21 cellular contexts compared by ENCODE assay signal in genomic region chr11:133918606-133919260, GRCh38. TPM values are rescaled to one million over a fixed set of nuclear protein-coding genes. Genes with fewer than 3 reads are reported as not detected.
DNase-seq lines count a peak whose midpoint lies in the region; ATAC-seq and TF ChIP-seq lines count a peak whose summit lies in the region.
"Had no signal": no experiment of that assay in that cellular context is flagged by ENCODE, and none has a peak within 500 bp of the region (broad histone marks: within the 10 kb centered on the region; RNA-seq: fewer than 3 reads in every experiment).

No MANE protein-coding gene starts in this region.

- intact Hi-C loops in CD4-positive, alpha-beta memory T cell (cut with micrococcal nuclease): no loop called here

- H3K36me3 Mint-ChIP-seq in CD4-positive, alpha-beta memory T cell: peaks cover 18 to 22% of the 10 kb centered on the region in 2 donors
- H3K36me3 Mint-ChIP-seq in central memory CD8-positive, alpha-beta T cell (ENCODE audit: insufficient read depth): peaks cover 5% of the 10 kb centered on the region
- H3K36me3 Mint-ChIP-seq in memory B cell (no peaks in the 10 kb centered on the region), progenitor cell of endocrine pancreas (ENCODE audit: insufficient read depth) (peaks cover 2% of the 10 kb centered on the region)

- POLR2A ChIA-PET in CD4-positive, alpha-beta memory T cell (lab: Charles Lee; ENCODE audit: partially characterized antibody): interaction anchor here (1.3 kb wide), 1 partner anchor 116 kb away, joined by 4 read pairs; no protein-coding TSS in a partner anchor

- H3K9me3 Mint-ChIP-seq in CD4-positive, alpha-beta memory T cell: no peaks in the 10 kb centered on the region
- H3K9me3 Mint-ChIP-seq in central memory CD8-positive, alpha-beta T cell: no peaks in the 10 kb centered on the region
- H3K9me3 Mint-ChIP-seq in memory B cell: no peaks in the 10 kb centered on the region
- H3K9me3 Mint-ChIP-seq in progenitor cell of endocrine pancreas (ENCODE audit: low read depth): no peaks in the 10 kb centered on the region

- WGBS in tibial nerve, 2 donors: 42 to 47% methylated on average over 24 to 27 of the region's 27 CpGs

- peaks cover 0 to 4% (median 4%) of the 10 kb centered on the region in 4 donors for H3K4me1 Mint-ChIP-seq in CD4-positive, alpha-beta memory T cell
- peaks cover 4% of the 10 kb centered on the region for H3K4me1 Mint-ChIP-seq in central memory CD8-positive, alpha-beta T cell
- H3K4me1 Mint-ChIP-seq in memory B cell: peaks cover 13% of the 10 kb centered on the region
- H3K4me1 Mint-ChIP-seq in progenitor cell of endocrine pancreas (ENCODE audit: low read depth): peaks cover 6% of the 10 kb centered on the region

- no peak for TF ChIP-seq POLR2A in tibial nerve (IDR thresholded peaks at IDR 0.05)

- no peak overlapping the region for H3K27ac ChIP-seq in CD4-positive, alpha-beta memory T cell (ENCODE audit: low read depth, low read length)
- no peak overlapping the region for H3K27ac ChIP-seq in tibial nerve
- H3K27ac ChIP-seq: C4-2B, epithelial cell of prostate, left lung, upper lobe of left lung had no signal

- no peaks in the 10 kb centered on the region for H3K27me3 ChIP-seq in CD4-positive, alpha-beta memory T cell (ENCODE audit: insufficient read depth, low read length)
- H3K27me3 ChIP-seq in H7 (ENCODE audit: control insufficient read depth, insufficient read depth, low read length): no peaks in the 10 kb centered on the region
- H3K27me3 ChIP-seq in tibial nerve: peaks cover 0 to 10% of the 10 kb centered on the region in 2 donors

- DNase-seq in CD4-positive, alpha-beta memory T cell: no peak
- DNase-seq in H7 (no peak), memory B cell (ENCODE audit: low spot score in 2 of 2) (no peak), tibial nerve (ENCODE audit: low spot score in 2 of 2) (no peak), progenitor cell of endocrine pancreas (ENCODE audit: low spot score, unreplicated experiment) (no peak), anterior cingulate cortex (lab: John Stamatoyannopoulos, UW) (no peak), NCI-H446 treated with DMSO at 0.1 percent for 48 hours (lab: John Stamatoyannopoulos, UW) (no peak)
- no peak for DNase-seq in central memory CD8-positive, alpha-beta T cell (ENCODE audit: low spot score in 2 of 2)
- DNase-seq: activated CD4-positive, alpha-beta T cell treated with anti-CD3 and anti-CD28 coated beads for 4 hours; activated gamma-delta T cell treated with Interleukin-2 at 50 U/mL for 16 hours; EL; MM.1S; NCI-H2081; NCI-H82; RPMI8226; stimulated activated CD4-positive, alpha-beta T cell treated with anti-CD3 and anti-CD28 coated beads, Interleukin-2, amount 100 ng/mL, for 48 hours had no signal

- CTCF ChIA-PET in CD4-positive, alpha-beta memory T cell (lab: Charles Lee; ENCODE audit: partially characterized antibody): no interaction called here

- no peak for TF ChIP-seq CTCF in tibial nerve (IDR thresholded peaks at IDR 0.05)
- no peak for TF ChIP-seq CTCF in progenitor cell of endocrine pancreas (IDR thresholded peaks at IDR 0.05; ENCODE audit: unreplicated experiment)

- H3K27me3 Mint-ChIP-seq in CD4-positive, alpha-beta memory T cell: no peaks in the 10 kb centered on the region
- H3K27me3 Mint-ChIP-seq in central memory CD8-positive, alpha-beta T cell: no peaks in the 10 kb centered on the region
- H3K27me3 Mint-ChIP-seq in memory B cell (peaks cover 15% of the 10 kb centered on the region), progenitor cell of endocrine pancreas (peaks cover 7% of the 10 kb centered on the region)

- H3K27ac Mint-ChIP-seq in CD4-positive, alpha-beta memory T cell: peak overlapping the region in 4 of 7 donors; percentile 24 to 83 (median 58)
- no peak overlapping the region for H3K27ac Mint-ChIP-seq in central memory CD8-positive, alpha-beta T cell (ENCODE audit: low read depth)
- H3K27ac Mint-ChIP-seq in memory B cell (no peak overlapping the region), progenitor cell of endocrine pancreas (no peak overlapping the region)

- ATAC-seq in central memory CD8-positive, alpha-beta T cell (replicated peaks; ENCODE audit: extremely low read depth, poor library complexity, severe bottlenecking): no peak
- ATAC-seq in memory B cell (ENCODE audit: low read depth): no peak
- ATAC-seq: sciatic nerve had no signal

- H3K4me1 ChIP-seq in CD4-positive, alpha-beta memory T cell (ENCODE audit: insufficient read depth, low read length): no peaks in the 10 kb centered on the region
- H3K4me1 ChIP-seq in tibial nerve: no peaks in the 10 kb centered on the region
- H3K4me1 ChIP-seq: left lung had no signal

- peaks cover 3% of the 10 kb centered on the region for H3K36me3 ChIP-seq in CD4-positive, alpha-beta memory T cell (ENCODE audit: insufficient read depth, low read length)
- peaks cover 3% of the 10 kb centered on the region for H3K36me3 ChIP-seq in H7 (replicated peaks; ENCODE audit: control insufficient read depth, insufficient read depth, low read length)
- H3K36me3 ChIP-seq in tibial nerve: peaks cover 0 to 72% (median 0%) of the 10 kb centered on the region in 3 donors
- H3K36me3 ChIP-seq: left lung, upper lobe of left lung had no signal

- no peak overlapping the region for H3K4me3 ChIP-seq in CD4-positive, alpha-beta memory T cell (ENCODE audit: low read length in 2 of 2)
- H3K4me3 ChIP-seq in H7 (ENCODE audit: insufficient read depth, low read depth, low read length) (peak overlapping the region; percentile 50), tibial nerve (no peak overlapping the region)
- H3K4me3 ChIP-seq: left lung had no signal

- no peak for TF ChIP-seq EP300 in tibial nerve (IDR thresholded peaks at IDR 0.05)

- H3K9me3 ChIP-seq in CD4-positive, alpha-beta memory T cell (ENCODE audit: control insufficient read depth in 1 of 2, low read length in 2 of 2): no peaks in the 10 kb centered on the region
- H3K9me3 ChIP-seq in tibial nerve: no peaks in the 10 kb centered on the region
- H3K9me3 ChIP-seq: left lung, upper lobe of left lung had no signal

- peak overlapping the region; percentile 61 to 86 (median 80) for H3K4me3 Mint-ChIP-seq in CD4-positive, alpha-beta memory T cell
- peak overlapping the region; percentile 47 for H3K4me3 Mint-ChIP-seq in central memory CD8-positive, alpha-beta T cell
- H3K4me3 Mint-ChIP-seq in memory B cell: peak overlapping the region; percentile 74
- no peak overlapping the region for H3K4me3 Mint-ChIP-seq in progenitor cell of endocrine pancreas (ENCODE audit: low read depth)

RNA-seq across cellular contexts. Expression of gene IGSF9B, which starts 38.0 kb away (rescaled TPM):
- 10 to 100 TPM; 36.0 to 38.6 TPM for total RNA-seq in CD4-positive, alpha-beta memory T cell
- polyA plus RNA-seq in CD4-positive, alpha-beta memory T cell: 1 to 10 TPM in 1 of 2 donors, under 1 TPM in 1; 0.59 to 2.5 TPM
- total RNA-seq in H7 (2014; rRNA removed; shearing (Covaris generic)): 6.1 and 12.4 TPM in 2 replicates
- 1 to 10 TPM; 2.1 to 5.1 (median 2.8) TPM for total RNA-seq in tibial nerve
- 7.8 and 9.4 TPM in 2 replicates for total RNA-seq in progenitor cell of endocrine pancreas

Comparison
In these comparisons a context has a peak if more than half of its experiments do, and no peak if none do; other contexts are left out.
1. H3K27ac Mint-ChIP-seq: peak in CD4-positive, alpha-beta memory T cell (4 of 7); none in central memory CD8-positive, alpha-beta T cell (single experiment), memory B cell (single experiment) and progenitor cell of endocrine pancreas (single experiment).